ENCODE assay signal across 10 cellular contexts in the genomic region with DNA sequence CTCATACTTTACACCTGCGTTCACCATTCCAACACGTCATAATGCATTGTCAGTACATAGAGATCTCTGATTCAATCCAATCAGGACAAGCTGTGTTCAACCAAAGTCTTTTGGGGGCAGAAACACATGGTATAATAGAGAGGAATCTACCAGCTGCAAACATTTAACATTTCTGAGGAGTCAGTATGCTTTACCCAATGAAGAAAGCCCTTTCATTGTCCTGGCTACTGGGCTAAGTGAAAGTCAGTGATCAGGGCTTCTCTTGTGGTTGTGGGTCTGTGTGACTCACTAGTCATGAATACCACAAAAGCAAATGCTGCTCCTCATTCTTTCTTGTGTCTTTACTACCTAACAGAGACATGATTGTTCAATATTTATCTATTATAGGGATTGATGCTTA.
DNase-seq lines count a peak whose midpoint lies in the region; ATAC-seq lines count a peak whose summit lies in the region.
"Had no signal": no experiment of that assay in that cellular context is flagged by ENCODE, and none has a peak within 500 bp of the region (broad histone marks: within the 10 kb centered on the region; RNA-seq: fewer than 3 reads in every experiment).

No MANE protein-coding gene starts in this region.

- H3K27ac Mint-ChIP-seq in activated T-helper 1 cell treated with anti-CD3 and anti-CD28 coated beads, Interleukin-12 subunit alpha, Interleukin-12 subunit beta, Interleukin-2, Interleukin-4 antibody, amounts not matched to agents 30 ng/mL and 10 ng/mL and 1 ng/mL, durations not matched to agents 14 hours and 24 hours and 36 hours = no peak overlapping the region
- no peak overlapping the region for H3K27ac Mint-ChIP-seq in stimulated activated effector memory CD8-positive, alpha-beta T cell treated with anti-CD3 and anti-CD28 coated beads, Interleukin-12 subunit alpha, Interleukin-12 subunit beta, amount 100 ng/mL, for 72 hours

- ATAC-seq in GM21786 (IDR thresholded peaks at IDR 0.05; ENCODE audit: unreplicated experiment) = peak; percentile 73
- no peak for ATAC-seq in stimulated activated effector memory CD8-positive, alpha-beta T cell treated with anti-CD3 and anti-CD28 coated beads, Interleukin-12 subunit alpha, Interleukin-12 subunit beta, amount 100 ng/mL, for 72 hours

- no peaks in the 10 kb centered on the region for H3K36me3 Mint-ChIP-seq in activated T-helper 1 cell treated with anti-CD3 and anti-CD28 coated beads, Interleukin-12 subunit alpha, Interleukin-12 subunit beta, Interleukin-2, Interleukin-4 antibody, amounts not matched to agents 30 ng/mL and 10 ng/mL and 1 ng/mL, durations not matched to agents 14 hours and 24 hours and 36 hours (ENCODE audit: low read depth)
- H3K36me3 Mint-ChIP-seq in stimulated activated effector memory CD8-positive, alpha-beta T cell treated with anti-CD3 and anti-CD28 coated beads, Interleukin-12 subunit alpha, Interleukin-12 subunit beta, amount 100 ng/mL, for 72 hours = no peaks in the 10 kb centered on the region

- no peaks in the 10 kb centered on the region for H3K4me1 Mint-ChIP-seq in activated T-helper 1 cell treated with anti-CD3 and anti-CD28 coated beads, Interleukin-12 subunit alpha, Interleukin-12 subunit beta, Interleukin-2, Interleukin-4 antibody, amounts not matched to agents 30 ng/mL and 10 ng/mL and 1 ng/mL, durations not matched to agents 14 hours and 24 hours and 36 hours (ENCODE audit: low read depth)
- H3K4me1 Mint-ChIP-seq in stimulated activated effector memory CD8-positive, alpha-beta T cell treated with anti-CD3 and anti-CD28 coated beads, Interleukin-12 subunit alpha, Interleukin-12 subunit beta, amount 100 ng/mL, for 72 hours = no peaks in the 10 kb centered on the region

- DNase-seq in AG08396 (ENCODE audit: low spot score) (peak; percentile 80), MV-4-11 (lab: John Stamatoyannopoulos, UW) (peak; percentile 91), fibroblast of the conjunctiva (ENCODE audit: low read depth) (peak; percentile 84), NCI-H345 treated with DMSO at 0.1 percent for 48 hours (lab: John Stamatoyannopoulos, UW; ENCODE audit: unreplicated experiment) (no peak)
- DNase-seq in activated T-helper 1 cell treated with anti-CD3 and anti-CD28 coated beads, Interleukin-12 subunit alpha, Interleukin-12 subunit beta, Interleukin-2, Interleukin-4 antibody, amounts not matched to agents 30 ng/mL and 10 ng/mL and 1 ng/mL, durations not matched to agents 14 hours and 24 hours and 36 hours (ENCODE audit: low spot score) = no peak
- no peak for DNase-seq in stimulated activated CD4-positive, alpha-beta T cell treated with anti-CD3 and anti-CD28 coated beads, Interleukin-1b, Interleukin-23, amount 100 ng/mL, for 48 hours
- DNase-seq in stimulated activated effector memory CD8-positive, alpha-beta T cell treated with anti-CD3 and anti-CD28 coated beads, Interleukin-12 subunit alpha, Interleukin-12 subunit beta, amount 100 ng/mL, for 72 hours (ENCODE audit: low spot score in 2 of 2) = no peak
- DNase-seq: activated T-cell treated with anti-CD3 and anti-CD28 coated beads, Interleukin-2, amount 50 U/mL, for 1 hour; spleen had no signal

- H3K27me3 Mint-ChIP-seq in activated T-helper 1 cell treated with anti-CD3 and anti-CD28 coated beads, Interleukin-12 subunit alpha, Interleukin-12 subunit beta, Interleukin-2, Interleukin-4 antibody, amounts not matched to agents 30 ng/mL and 10 ng/mL and 1 ng/mL, durations not matched to agents 14 hours and 24 hours and 36 hours (ENCODE audit: insufficient read depth) = no peaks in the 10 kb centered on the region

- H3K9me3 Mint-ChIP-seq in activated T-helper 1 cell treated with anti-CD3 and anti-CD28 coated beads, Interleukin-12 subunit alpha, Interleukin-12 subunit beta, Interleukin-2, Interleukin-4 antibody, amounts not matched to agents 30 ng/mL and 10 ng/mL and 1 ng/mL, durations not matched to agents 14 hours and 24 hours and 36 hours = no peaks in the 10 kb centered on the region
- peaks cover 11% of the 10 kb centered on the region for H3K9me3 Mint-ChIP-seq in stimulated activated effector memory CD8-positive, alpha-beta T cell treated with anti-CD3 and anti-CD28 coated beads, Interleukin-12 subunit alpha, Interleukin-12 subunit beta, amount 100 ng/mL, for 72 hours

- intact Hi-C loops in activated T-helper 1 cell treated with anti-CD3 and anti-CD28 coated beads, Interleukin-12 subunit alpha, Interleukin-12 subunit beta, Interleukin-2, Interleukin-4 antibody, amounts not matched to agents 30 ng/mL and 10 ng/mL and 1 ng/mL, durations not matched to agents 14 hours and 24 hours and 36 hours (cut with micrococcal nuclease) = no loop called here

- no peak overlapping the region for H3K4me3 Mint-ChIP-seq in activated T-helper 1 cell treated with anti-CD3 and anti-CD28 coated beads, Interleukin-12 subunit alpha, Interleukin-12 subunit beta, Interleukin-2, Interleukin-4 antibody, amounts not matched to agents 30 ng/mL and 10 ng/mL and 1 ng/mL, durations not matched to agents 14 hours and 24 hours and 36 hours
- H3K4me3 Mint-ChIP-seq in stimulated activated effector memory CD8-positive, alpha-beta T cell treated with anti-CD3 and anti-CD28 coated beads, Interleukin-12 subunit alpha, Interleukin-12 subunit beta, amount 100 ng/mL, for 72 hours = no peak overlapping the region

Comparison
In these comparisons a context has a peak if more than half of its experiments do, and no peak if none do; other contexts are left out.
1. DNase-seq: peak in AG08396 (single experiment), MV-4-11 (single experiment) and fibroblast of the conjunctiva (single experiment); none in activated T-helper 1 cell treated with anti-CD3 and anti-CD28 coated beads, Interleukin-12 subunit alpha, Interleukin-12 subunit beta, Interleukin-2, Interleukin-4 antibody, amounts not matched to agents 30 ng/mL and 10 ng/mL and 1 ng/mL, durations not matched to agents 14 hours and 24 hours and 36 hours (single experiment), NCI-H345 treated with DMSO at 0.1 percent for 48 hours (single experiment), stimulated activated CD4-positive, alpha-beta T cell treated with anti-CD3 and anti-CD28 coated beads, Interleukin-1b, Interleukin-23, amount 100 ng/mL, for 48 hours (single experiment) and stimulated activated effector memory CD8-positive, alpha-beta T cell treated with anti-CD3 and anti-CD28 coated beads, Interleukin-12 subunit alpha, Interleukin-12 subunit beta, amount 100 ng/mL, for 72 hours (0 of 2).